19 cellular contexts compared by ENCODE assay signal in the genomic region with DNA sequence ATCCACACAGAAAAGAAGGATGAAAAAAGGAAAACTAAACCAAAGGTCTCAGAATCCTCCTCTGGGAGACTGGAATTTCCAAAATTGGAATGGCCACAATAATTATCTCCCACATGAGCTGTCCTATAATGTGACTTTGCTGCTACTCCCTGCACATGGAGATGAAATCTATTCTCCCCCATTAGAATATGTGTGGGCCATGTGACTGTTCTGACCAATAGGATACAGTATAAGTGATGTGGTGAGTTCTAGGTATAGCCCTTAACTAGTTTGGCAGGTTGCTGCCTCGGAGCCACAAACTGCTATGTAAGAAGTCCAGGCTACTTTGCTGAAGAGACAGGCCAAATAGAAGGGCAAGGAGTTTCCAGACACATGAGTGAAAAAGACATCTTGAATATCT. TPM values are rescaled to one million over a fixed set of nuclear protein-coding genes. Genes with fewer than 3 reads are reported as not detected.
DNase-seq lines count a peak whose midpoint lies in the region; ATAC-seq and TF ChIP-seq lines count a peak whose summit lies in the region.
"Had no signal": no experiment of that assay in that cellular context is flagged by ENCODE, and none has a peak within 500 bp of the region (broad histone marks: within the 10 kb centered on the region; RNA-seq: fewer than 3 reads in every experiment).

No MANE protein-coding gene starts in this region.

- DNase-seq in DMS 273 (lab: John Stamatoyannopoulos, UW; ENCODE audit: unreplicated experiment) (peak; percentile 27), DMS 273 treated with DMSO at 0.1 percent for 48 hours (lab: John Stamatoyannopoulos, UW) (no peak), ELR (ENCODE audit: low read depth) (peak; percentile 27), RPMI7951 (ENCODE audit: low read depth) (peak; percentile 14), foreskin keratinocyte (no peak), ACHN (no peak), iPS-NIHi11 (ENCODE audit: low spot score) (no peak)
- DNase-seq: 8988T; activated CD8-positive, alpha-beta memory T cell treated with anti-CD3 and anti-CD28 coated beads, Interleukin-2, amount 10 ng/mL, durations not matched to agents 7 days and 5 days; activated effector memory CD4-positive, alpha-beta T cell treated with Interleukin-2 at 50 U/mL for 16 hours; natural killer cell; NCI-H146; NCI-H2171 treated with DMSO at 0.1 percent for 48 hours; NCI-H748 treated with DMSO at 0.1 percent for 48 hours; posterior cingulate gyrus; stimulated activated naive CD4-positive, alpha-beta T cell treated with Interleukin-2 at 50 U/mL for 16 hours; tibial artery had no signal

- H3K27ac ChIP-seq in foreskin keratinocyte = no peak overlapping the region
- H3K27ac ChIP-seq: SK-N-MC, tibial artery had no signal

- TF ChIP-seq CTCF in foreskin keratinocyte (conservative IDR thresholded peaks at IDR 0.05) = no peak

- ATAC-seq in foreskin keratinocyte (peak; percentile 27), GM21619 (IDR thresholded peaks at IDR 0.05; ENCODE audit: unreplicated experiment) (no peak)
- ATAC-seq: activated CD8-positive, alpha-beta memory T cell treated with anti-CD3 and anti-CD28 coated beads, Interleukin-2, amount 10 ng/mL, durations not matched to agents 7 days and 5 days; natural killer cell had no signal

- H3K27me3 ChIP-seq in foreskin keratinocyte = no peaks in the 10 kb centered on the region
- H3K27me3 ChIP-seq: tibial artery had no signal

- in situ Hi-C loops in ACHN (cut with HindIII; ENCODE audit: low pct_ligation_motif_present, low pct_unique_long_range_greater_than_20kb, low sequenced_read_pairs) = no loop called here

- peaks cover 8% of the 10 kb centered on the region for H3K4me1 ChIP-seq in foreskin keratinocyte

RNA-seq across cellular contexts. Expression of gene TRIM59, which starts 5.2 kb away (rescaled TPM):
- 11.9 and 19.7 TPM in 2 replicates for total RNA-seq in RPMI7951 (2014; rRNA removed; shearing (Covaris generic))
- 24.7 and 25.3 TPM in 2 replicates for total RNA-seq in foreskin keratinocyte
- polyA plus RNA-seq in foreskin keratinocyte = 5.4 and 7.2 TPM in 2 replicates

RNA-seq across cellular contexts. Expression of gene SMC4, which starts 45.0 kb away (rescaled TPM):
- total RNA-seq in RPMI7951 (2014; rRNA removed; shearing (Covaris generic)) = 263 and 317 TPM in 2 replicates
- 113 and 147 TPM in 2 replicates for total RNA-seq in foreskin keratinocyte
- 41.7 and 54.0 TPM in 2 replicates for polyA plus RNA-seq in foreskin keratinocyte

RNA-seq across cellular contexts. Expression of gene IFT80, which starts 45.4 kb away (rescaled TPM):
- total RNA-seq in RPMI7951 (2014; rRNA removed; shearing (Covaris generic)) = 44.2 and 44.7 TPM in 2 replicates
- total RNA-seq in foreskin keratinocyte = 18.6 and 23.4 TPM in 2 replicates
- polyA plus RNA-seq in foreskin keratinocyte = 4.2 and 5.7 TPM in 2 replicates

Comparison
In these comparisons a context has a peak if more than half of its experiments do, and no peak if none do; other contexts are left out.
1. DNase-seq: peak in DMS 273 (single experiment), ELR (single experiment) and RPMI7951 (single experiment); none in DMS 273 treated with DMSO at 0.1 percent for 48 hours (single experiment), foreskin keratinocyte (0 of 2), ACHN (single experiment) and iPS-NIHi11 (single experiment).